In genomic region chr6:135030532-135031178, GRCh38 we compare ENCODE assay signal across 15 cellular contexts. TPM values are rescaled to one million over a fixed set of nuclear protein-coding genes. Genes with fewer than 3 reads are reported as not detected.
A peak's percentile ranks its signal among the peaks of the same experiment; 100 is the strongest.
DNase-seq lines count a peak whose midpoint lies in the region; ATAC-seq and TF ChIP-seq lines count a peak whose summit lies in the region.
"Had no signal": no experiment of that assay in that cellular context is flagged by ENCODE, and none has a peak within 500 bp of the region (broad histone marks: within the 10 kb centered on the region; RNA-seq: fewer than 3 reads in every experiment).

No MANE protein-coding gene starts in this region.

- CTCF ChIA-PET in activated CD8-positive, alpha-beta T cell treated with anti-CD3 and anti-CD28 coated beads for 36 hours (lab: Charles Lee) = interaction anchor here (1.0 to 1.2 kb wide), 2 partner anchors 11 to 18 kb away, joined by 3 read pairs; no protein-coding TSS in a partner anchor

- peaks cover 65% of the 10 kb centered on the region for H3K4me1 Mint-ChIP-seq in activated CD8-positive, alpha-beta T cell treated with anti-CD3 and anti-CD28 coated beads for 36 hours (ENCODE audit: low read depth)

- no peaks in the 10 kb centered on the region for H3K27me3 Mint-ChIP-seq in activated CD8-positive, alpha-beta T cell treated with anti-CD3 and anti-CD28 coated beads for 36 hours
- H3K27me3 Mint-ChIP-seq: progenitor cell of endocrine pancreas; stimulated activated naive B cell treated with anti-CD40 and anti-IgM and Interleukin-4, amounts not matched to agents 10 μg/mL and 1 μg/mL and 100 μg/mL, for 72 hours had no signal

- intact Hi-C loops in activated CD8-positive, alpha-beta T cell treated with anti-CD3 and anti-CD28 coated beads for 36 hours (cut with micrococcal nuclease) = no loop called here

- no peaks in the 10 kb centered on the region for H3K9me3 ChIP-seq in MG63
- H3K9me3 ChIP-seq: BE2C, mucosa of descending colon had no signal

- peak; percentile 36 for DNase-seq in stimulated activated CD4-positive, alpha-beta T cell treated with anti-CD3 and anti-CD28 coated beads, Interleukin-4, amount 100 ng/mL, for 24 hours
- no peak for DNase-seq in stimulated activated CD4-positive, alpha-beta T cell treated with anti-CD3 and anti-CD28 coated beads, Interleukin-4, amount 100 ng/mL, for 1 hour
- peak; percentile 60 for DNase-seq in activated CD8-positive, alpha-beta T cell treated with anti-CD3 and anti-CD28 coated beads for 36 hours
- peak; percentile 61 for DNase-seq in epithelial cell of esophagus (ENCODE audit: low read depth)
- no peak for DNase-seq in MG63
- no peak for DNase-seq in UCSD-AML1 (lab: John Stamatoyannopoulos, UW; ENCODE audit: unreplicated experiment)
- no peak for DNase-seq in SW480 (ENCODE audit: low spot score)
- DNase-seq: amygdala; BE2C; dermis blood vessel endothelial cell; Kasumi-1; mucosa of descending colon; stimulated activated naive B cell treated with anti-CD40 and anti-IgM and Interleukin-4, amounts not matched to agents 10 μg/mL and 1 μg/mL and 100 μg/mL, for 72 hours had no signal

- H3K27me3 ChIP-seq in MG63 = no peaks in the 10 kb centered on the region
- H3K27me3 ChIP-seq: BE2C had no signal

- peaks cover 53% of the 10 kb centered on the region for H3K36me3 Mint-ChIP-seq in activated CD8-positive, alpha-beta T cell treated with anti-CD3 and anti-CD28 coated beads for 36 hours (ENCODE audit: low read depth)

- H3K27ac Mint-ChIP-seq in activated CD8-positive, alpha-beta T cell treated with anti-CD3 and anti-CD28 coated beads for 36 hours = peak overlapping the region; percentile 89
- H3K27ac Mint-ChIP-seq: progenitor cell of endocrine pancreas had no signal

- peak; percentile 45 for ATAC-seq in activated CD8-positive, alpha-beta T cell treated with anti-CD3 and anti-CD28 coated beads for 36 hours
- no peak for ATAC-seq in GM19324 (IDR thresholded peaks at IDR 0.05; ENCODE audit: low FRiP score, unreplicated experiment)

- peaks cover 20% of the 10 kb centered on the region for H3K36me3 ChIP-seq in MG63

- no peak for TF ChIP-seq CTCF in activated CD8-positive, alpha-beta T cell treated with anti-CD3 and anti-CD28 coated beads for 36 hours (IDR thresholded peaks at IDR 0.05)
- no peak for TF ChIP-seq CTCF in epithelial cell of esophagus (IDR thresholded peaks at IDR 0.05; ENCODE audit: insufficient read depth, low read depth, low read length, missing control alignments)

- no peaks in the 10 kb centered on the region for H3K9me3 Mint-ChIP-seq in activated CD8-positive, alpha-beta T cell treated with anti-CD3 and anti-CD28 coated beads for 36 hours
- H3K9me3 Mint-ChIP-seq: stimulated activated naive B cell treated with anti-CD40 and anti-IgM and Interleukin-4, amounts not matched to agents 10 μg/mL and 1 μg/mL and 100 μg/mL, for 72 hours had no signal

- H3K4me3 ChIP-seq in epithelial cell of esophagus (ENCODE audit: low read length) (no peak overlapping the region), MG63 (no peak overlapping the region)
- H3K4me3 ChIP-seq: mucosa of descending colon had no signal

- POLR2A ChIA-PET in activated CD8-positive, alpha-beta T cell treated with anti-CD3 and anti-CD28 coated beads for 36 hours (lab: Charles Lee) = interaction anchor here (1.2 to 1.3 kb wide), 2 partner anchors 9 to 62 kb away, joined by 3 read pairs; no protein-coding TSS in a partner anchor

- peak overlapping the region; percentile 42 for H3K4me3 Mint-ChIP-seq in activated CD8-positive, alpha-beta T cell treated with anti-CD3 and anti-CD28 coated beads for 36 hours

RNA-seq across cellular contexts. Expression of gene HBS1L, which starts 24.0 kb away (rescaled TPM):
- 100 to 1,000 TPM; 146 to 147 TPM for total RNA-seq in activated CD8-positive, alpha-beta T cell treated with anti-CD3 and anti-CD28 coated beads for 36 hours
- total RNA-seq in MG63 (2014; rRNA removed; shearing (Covaris generic); ENCODE audit: low replicate concordance) = 78.6 and 86.9 TPM in 2 replicates

Comparison
In these comparisons a context has a peak if more than half of its experiments do, and no peak if none do; other contexts are left out.
1. DNase-seq: peak in stimulated activated CD4-positive, alpha-beta T cell treated with anti-CD3 and anti-CD28 coated beads, Interleukin-4, amount 100 ng/mL, for 24 hours (single experiment), activated CD8-positive, alpha-beta T cell treated with anti-CD3 and anti-CD28 coated beads for 36 hours (single experiment) and epithelial cell of esophagus (single experiment); none in stimulated activated CD4-positive, alpha-beta T cell treated with anti-CD3 and anti-CD28 coated beads, Interleukin-4, amount 100 ng/mL, for 1 hour (single experiment), MG63 (single experiment), UCSD-AML1 (single experiment) and SW480 (single experiment).